Comparison of ENCODE assay signal across 24 cellular contexts in the genomic region with DNA sequence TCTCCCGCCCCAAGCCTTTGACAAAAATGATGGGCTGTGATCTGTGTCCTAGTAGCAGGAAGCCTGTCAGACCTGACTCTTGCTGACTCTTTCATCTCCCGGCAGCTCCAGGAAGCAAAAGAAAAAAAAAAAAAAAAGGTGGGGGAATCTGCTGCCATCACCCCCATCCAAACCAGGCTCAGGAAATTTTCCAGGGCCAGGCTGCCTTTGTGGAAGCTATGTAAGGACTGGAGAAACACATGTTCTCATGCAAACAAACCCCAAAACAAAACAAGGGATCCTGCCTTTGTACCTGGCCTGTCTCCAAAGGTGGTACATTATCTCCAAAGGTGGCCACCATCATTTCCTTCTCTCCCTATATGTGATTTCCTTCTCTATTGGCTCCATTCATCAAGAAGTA.
"Had no signal": no experiment of that assay in that cellular context is flagged by ENCODE, and none has a peak within 500 bp of the region (broad histone marks: within the 10 kb centered on the region; RNA-seq: fewer than 3 reads in every experiment).

No MANE protein-coding gene starts in this region.

- H3K27ac ChIP-seq: adrenal gland, ascending aorta, brain microvascular endothelial cell, epithelial cell of prostate, lower lobe of right lung, prostate gland, suprapubic skin, transverse colon, WERI-Rb-1 had no signal

- H3K36me3 ChIP-seq: adrenal gland, ascending aorta, brain microvascular endothelial cell, lower lobe of right lung, prostate gland, suprapubic skin, transverse colon, uterus, WERI-Rb-1 had no signal

- H3K4me3 Mint-ChIP-seq: activated naive CD8-positive, alpha-beta T cell; naive thymus-derived CD8-positive, alpha-beta T cell; stimulated activated effector memory CD8-positive, alpha-beta T cell treated with anti-CD3 and anti-CD28 coated beads, Interleukin-12 subunit alpha, Interleukin-12 subunit beta, amount 100 ng/mL, for 72 hours; stimulated activated naive CD8-positive, alpha-beta T cell treated with anti-CD3 and anti-CD28 coated beads, Interleukin-15, amount 100 ng/mL, for 72 hours had no signal

- H3K9me3 ChIP-seq: adrenal gland, prostate gland, suprapubic skin, transverse colon, uterus had no signal

- H3K27me3 ChIP-seq: adrenal gland, ascending aorta, brain microvascular endothelial cell, suprapubic skin, transverse colon, uterus had no signal

- H3K36me3 Mint-ChIP-seq: stimulated activated effector memory CD8-positive, alpha-beta T cell treated with anti-CD3 and anti-CD28 coated beads, Interleukin-12 subunit alpha, Interleukin-12 subunit beta, amount 100 ng/mL, for 72 hours had no signal

- H3K4me3 ChIP-seq: adrenal gland, ascending aorta, lower lobe of right lung, prostate gland, suprapubic skin, transverse colon, uterus had no signal

- DNase-seq: activated CD4-positive, alpha-beta T cell treated with anti-CD3 and anti-CD28 coated beads for 1 hour; activated CD4-positive, alpha-beta T cell treated with anti-CD3 and anti-CD28 coated beads, Interleukin-2, amount 50 U/mL, for 1 hour; activated T-cell treated with anti-CD3 and anti-CD28 coated beads, Interleukin-2, amount 50 U/mL, for 1 hour; brain microvascular endothelial cell; caudate nucleus; foreskin fibroblast; kidney; lower lobe of right lung; naive thymus-derived CD8-positive, alpha-beta T cell; right cardiac atrium; stimulated activated CD4-positive, alpha-beta T cell treated with anti-CD3 and anti-CD28 coated beads, Interleukin-1b, Interleukin-23, amount 100 ng/mL, for 48 hours; stimulated activated naive CD8-positive, alpha-beta T cell treated with anti-CD3 and anti-CD28 coated beads, Interleukin-15, amount 100 ng/mL, for 72 hours; T-helper 1 cell; transverse colon; WERI-Rb-1 had no signal

- H3K4me1 Mint-ChIP-seq: stimulated activated naive CD8-positive, alpha-beta T cell treated with anti-CD3 and anti-CD28 coated beads, Interleukin-15, amount 100 ng/mL, for 72 hours had no signal

- H3K4me1 ChIP-seq: adrenal gland, prostate gland, transverse colon had no signal

- H3K27ac Mint-ChIP-seq: activated naive CD8-positive, alpha-beta T cell had no signal

- ATAC-seq: left lobe of liver; naive thymus-derived CD8-positive, alpha-beta T cell; right cardiac atrium; stimulated activated naive CD8-positive, alpha-beta T cell treated with anti-CD3 and anti-CD28 coated beads, Interleukin-15, amount 100 ng/mL, for 72 hours had no signal
